23 cellular contexts compared by ENCODE assay signal in genomic region chr2:164625378-164625971, GRCh38. TPM values are rescaled to one million over a fixed set of nuclear protein-coding genes. Genes with fewer than 3 reads are reported as not detected.
DNase-seq lines count a peak whose midpoint lies in the region; ATAC-seq, FAIRE-seq and TF ChIP-seq lines count a peak whose summit lies in the region.
"Had no signal": no experiment of that assay in that cellular context is flagged by ENCODE, and none has a peak within 500 bp of the region (broad histone marks: within the 10 kb centered on the region; RNA-seq: fewer than 3 reads in every experiment).

No MANE protein-coding gene starts in this region.

- H3K27me3 ChIP-seq in astrocyte (ENCODE audit: insufficient read depth, low read length), result no peaks in the 10 kb centered on the region
- H3K27me3 ChIP-seq in foreskin keratinocyte, result peaks cover 13% of the 10 kb centered on the region
- peaks cover 9% of the 10 kb centered on the region for H3K27me3 ChIP-seq in lower lobe of right lung (ENCODE audit: low read depth)
- H3K27me3 ChIP-seq: body of pancreas, Peyer's patch, right atrium auricular region had no signal

- H3K9me3 Mint-ChIP-seq in astrocyte (ENCODE audit: unreplicated experiment), result no peaks in the 10 kb centered on the region
- H3K9me3 Mint-ChIP-seq: stimulated activated naive CD8-positive, alpha-beta T cell treated with anti-CD3 and anti-CD28 coated beads, Interleukin-15, Interleukin-2, amounts not matched to agents 100 ng/mL and 50 ng/mL, for 24 hours; type B pancreatic cell had no signal

- intact Hi-C loops in lower lobe of right lung (cut with DNase I), result no loop called here

- H3K79me2 ChIP-seq in astrocyte (ENCODE audit: insufficient read depth, low read length), result no peaks in the 10 kb centered on the region

- H3K4me2 ChIP-seq in astrocyte (ENCODE audit: low read length), result peak overlapping the region; percentile 20
- H3K4me2 ChIP-seq: A549 had no signal

- H3K4me3 Mint-ChIP-seq in astrocyte (ENCODE audit: unreplicated experiment), result no peak overlapping the region
- H3K4me3 Mint-ChIP-seq: stimulated activated naive CD8-positive, alpha-beta T cell treated with anti-CD3 and anti-CD28 coated beads, Interleukin-15, Interleukin-2, amounts not matched to agents 100 ng/mL and 50 ng/mL, for 24 hours had no signal

- no peak for TF ChIP-seq POLR2A in H54 (IDR thresholded peaks at IDR 0.05; ENCODE audit: low read depth, low read length)

- H3K9ac ChIP-seq in astrocyte (ENCODE audit: low read length), result no peak overlapping the region

- TF ChIP-seq CTCF in AG04449 (IDR thresholded peaks at IDR 0.05; ENCODE audit: insufficient read depth, low read length, missing control alignments) (no peak), astrocyte (IDR thresholded peaks at IDR 0.05; ENCODE audit: insufficient read depth, low read depth, low read length) (no peak), foreskin keratinocyte (conservative IDR thresholded peaks at IDR 0.05) (no peak), omental fat pad (IDR thresholded peaks at IDR 0.05) (no peak), lower lobe of right lung (IDR thresholded peaks at IDR 0.05) (no peak)

- H3K4me1 ChIP-seq in astrocyte (ENCODE audit: insufficient read depth, low read length), result no peaks in the 10 kb centered on the region
- H3K4me1 ChIP-seq in foreskin keratinocyte, result peaks cover 1% of the 10 kb centered on the region
- H3K4me1 ChIP-seq in lower lobe of right lung, result peaks cover 2% of the 10 kb centered on the region
- H3K4me1 ChIP-seq: body of pancreas had no signal

- peaks cover 27% of the 10 kb centered on the region for H3K4me1 Mint-ChIP-seq in astrocyte (ENCODE audit: low read depth, unreplicated experiment)

- H3K27ac ChIP-seq in astrocyte (ENCODE audit: low read depth, low read length) (no peak overlapping the region), foreskin keratinocyte (no peak overlapping the region), lower lobe of right lung (no peak overlapping the region)
- H3K27ac ChIP-seq: A549, body of pancreas, dorsolateral prefrontal cortex, esophagus squamous epithelium, Peyer's patch, right atrium auricular region had no signal

- no peak overlapping the region for H3K27ac Mint-ChIP-seq in astrocyte (ENCODE audit: unreplicated experiment)
- H3K27ac Mint-ChIP-seq: stimulated activated naive CD8-positive, alpha-beta T cell treated with anti-CD3 and anti-CD28 coated beads, Interleukin-15, Interleukin-2, amounts not matched to agents 100 ng/mL and 50 ng/mL, for 24 hours had no signal

- peak; percentile 16 for DNase-seq in AG04449 (ENCODE audit: low read depth, low spot score)
- no peak for DNase-seq in H54 (ENCODE audit: insufficient read length, low spot score)
- DNase-seq in astrocyte (ENCODE audit: low read depth), result peak; percentile 44
- DNase-seq in foreskin keratinocyte, result peak; percentile 42 to 59
- DNase-seq in omental fat pad (ENCODE audit: low spot score), result no peak
- no peak for DNase-seq in lower lobe of right lung
- no peak for DNase-seq in NCI-H2227 treated with DMSO at 0.1 percent for 48 hours (lab: John Stamatoyannopoulos, UW)
- no peak for DNase-seq in HuH-7.5 (ENCODE audit: low spot score)
- DNase-seq: activated CD4-positive, alpha-beta T cell treated with anti-CD3 and anti-CD28 coated beads, Interleukin-2, amount 50 U/mL, for 1 hour; activated naive CD4-positive, alpha-beta T cell treated with anti-CD3 and anti-CD28 coated beads, Interleukin-2, amount 50 U/mL, for 16 hours; body of pancreas; dorsolateral prefrontal cortex; esophagus squamous epithelium; midbrain; NCI-H2107; NCI-H774; Peyer's patch had no signal

- CTCF ChIA-PET in AG04449 (lab: Yijun Ruan, JAX), result interaction anchor here (1.3 kb wide), 1 partner anchor 73 kb away, joined by 3 read pairs; no protein-coding TSS in a partner anchor

- H3K9me3 ChIP-seq in astrocyte (ENCODE audit: insufficient read depth, low read depth, low read length) (no peaks in the 10 kb centered on the region), lower lobe of right lung (no peaks in the 10 kb centered on the region)
- H3K9me3 ChIP-seq: A549, body of pancreas, esophagus squamous epithelium, Peyer's patch, right atrium auricular region had no signal

- POLR2A ChIA-PET in AG04449 (lab: Yijun Ruan, JAX), result no interaction called here

- H3K4me3 ChIP-seq in AG04449 (ENCODE audit: low read depth, low read length), result no peak overlapping the region
- no peak overlapping the region for H3K4me3 ChIP-seq in astrocyte (ENCODE audit: insufficient read depth, low read depth, low read length)
- H3K4me3 ChIP-seq in lower lobe of right lung, result no peak overlapping the region
- H3K4me3 ChIP-seq: A549, body of pancreas, dorsolateral prefrontal cortex, esophagus squamous epithelium, Peyer's patch, right atrium auricular region had no signal

- no peaks in the 10 kb centered on the region for H3K27me3 Mint-ChIP-seq in astrocyte (ENCODE audit: low read depth, unreplicated experiment)

- no peak overlapping the region for H2AFZ ChIP-seq in astrocyte (ENCODE audit: low read depth, low read length)

- FAIRE-seq in H54 (lab: Jason Lieb, UNC), result peak; percentile 87
- peak; percentile 94 for FAIRE-seq in astrocyte (lab: Jason Lieb, UNC)
- FAIRE-seq: A549, GM12891, HepG2 had no signal

- H4K20me1 ChIP-seq in astrocyte (ENCODE audit: insufficient read depth, low read length), result no peaks in the 10 kb centered on the region

- ATAC-seq in foreskin keratinocyte, result peak; percentile 18
- ATAC-seq in omental fat pad (ENCODE audit: low FRiP score), result no peak
- no peak for ATAC-seq in lower lobe of right lung
- ATAC-seq: A549, body of pancreas, HepG2 had no signal

- H3K36me3 Mint-ChIP-seq in astrocyte (ENCODE audit: low read depth, unreplicated experiment), result no peaks in the 10 kb centered on the region
- H3K36me3 Mint-ChIP-seq: type B pancreatic cell had no signal

- H3K36me3 ChIP-seq in astrocyte (ENCODE audit: insufficient read depth, low read length), result no peaks in the 10 kb centered on the region
- no peaks in the 10 kb centered on the region for H3K36me3 ChIP-seq in lower lobe of right lung
- H3K36me3 ChIP-seq: esophagus squamous epithelium, Peyer's patch, right atrium auricular region had no signal

RNA-seq across cellular contexts. Expression of gene GRB14, which starts 4.2 kb away (rescaled TPM):
- 8.6 and 11.1 TPM in 2 replicates for total RNA-seq in astrocyte
- 2.4 and 2.6 TPM in 2 replicates for total RNA-seq in foreskin keratinocyte
- 1.5 and 2.5 TPM in 2 replicates for polyA plus RNA-seq in foreskin keratinocyte
- 1 to 10 TPM; 4.5 to 7.4 (median 5.3) TPM for total RNA-seq in omental fat pad
- 4.6 TPM for total RNA-seq in lower lobe of right lung

Comparison
In these comparisons a context has a peak if more than half of its experiments do, and no peak if none do; other contexts are left out.
1. DNase-seq: peak in AG04449 (single experiment), astrocyte (single experiment) and foreskin keratinocyte (2 of 2); none in H54 (single experiment), omental fat pad (single experiment), lower lobe of right lung (single experiment), NCI-H2227 treated with DMSO at 0.1 percent for 48 hours (single experiment) and HuH-7.5 (single experiment).